ENCODE assay signal across 14 cellular contexts in the genomic region with DNA sequence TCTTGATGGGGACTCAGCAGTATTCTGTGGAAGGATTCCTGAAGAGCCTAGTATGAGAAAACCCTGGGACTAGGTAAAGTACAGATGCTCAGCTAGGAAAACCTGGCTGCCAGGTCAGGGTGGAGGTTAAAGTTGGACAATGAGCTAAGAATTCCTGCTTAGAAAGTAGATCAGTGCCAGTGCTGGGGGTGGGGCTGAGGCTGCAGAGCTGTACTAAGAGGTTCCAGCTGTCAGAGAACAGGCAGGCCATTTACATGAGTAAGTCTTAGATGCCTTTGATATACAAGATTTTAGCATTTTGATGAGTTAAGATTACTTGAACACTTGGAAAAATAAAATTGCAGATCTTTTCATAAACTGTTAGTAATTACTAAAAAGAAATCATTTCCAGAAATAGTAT.
DNase-seq lines count a peak whose midpoint lies in the region; ATAC-seq and TF ChIP-seq lines count a peak whose summit lies in the region.
"Had no signal": no experiment of that assay in that cellular context is flagged by ENCODE, and none has a peak within 500 bp of the region (broad histone marks: within the 10 kb centered on the region; RNA-seq: fewer than 3 reads in every experiment).

No MANE protein-coding gene starts in this region.

- in situ Hi-C loops in brain microvascular endothelial cell (cut with HindIII; ENCODE audit: low pct_ligation_motif_present, low sequenced_read_pairs) = no loop called here

- H3K27me3 Mint-ChIP-seq in activated CD4-positive, alpha-beta memory T cell treated with anti-CD3 and anti-CD28 coated beads for 36 hours = no peaks in the 10 kb centered on the region
- no peaks in the 10 kb centered on the region for H3K27me3 Mint-ChIP-seq in effector memory CD8-positive, alpha-beta T cell

- no peak overlapping the region for H3K27ac Mint-ChIP-seq in activated CD4-positive, alpha-beta memory T cell treated with anti-CD3 and anti-CD28 coated beads for 36 hours
- no peak overlapping the region for H3K27ac Mint-ChIP-seq in effector memory CD8-positive, alpha-beta T cell

- H3K9me3 Mint-ChIP-seq in activated CD4-positive, alpha-beta memory T cell treated with anti-CD3 and anti-CD28 coated beads for 36 hours = peaks cover under 1% of the 10 kb centered on the region
- H3K9me3 Mint-ChIP-seq in effector memory CD8-positive, alpha-beta T cell = peaks cover 9 to 12% of the 10 kb centered on the region in 2 donors

- H3K4me3 ChIP-seq in MG63 = no peak overlapping the region
- no peak overlapping the region for H3K4me3 ChIP-seq in brain microvascular endothelial cell (ENCODE audit: low read depth, low read length)
- H3K4me3 ChIP-seq: ascending aorta, Peyer's patch had no signal

- CTCF ChIA-PET in activated CD4-positive, alpha-beta memory T cell treated with anti-CD3 and anti-CD28 coated beads for 36 hours (lab: Charles Lee) = no interaction called here

- ATAC-seq in effector memory CD8-positive, alpha-beta T cell (replicated peaks) = no peak

- TF ChIP-seq CTCF in brain microvascular endothelial cell (IDR thresholded peaks at IDR 0.05; ENCODE audit: low read depth, low read length, missing control alignments) = no peak

- H3K4me1 Mint-ChIP-seq in activated CD4-positive, alpha-beta memory T cell treated with anti-CD3 and anti-CD28 coated beads for 36 hours (ENCODE audit: low read depth) = no peaks in the 10 kb centered on the region
- no peaks in the 10 kb centered on the region for H3K4me1 Mint-ChIP-seq in effector memory CD8-positive, alpha-beta T cell (ENCODE audit: low read depth in 2 of 2)

- no peaks in the 10 kb centered on the region for H3K27me3 ChIP-seq in MG63
- H3K27me3 ChIP-seq in brain microvascular endothelial cell (replicated peaks) = no peaks in the 10 kb centered on the region
- H3K27me3 ChIP-seq: ascending aorta, Peyer's patch had no signal

- H3K36me3 ChIP-seq in MG63 (no peaks in the 10 kb centered on the region), brain microvascular endothelial cell (replicated peaks) (no peaks in the 10 kb centered on the region)
- H3K36me3 ChIP-seq: ascending aorta, Peyer's patch had no signal

- H3K9me3 ChIP-seq in MG63 = no peaks in the 10 kb centered on the region
- H3K9me3 ChIP-seq: ascending aorta, Peyer's patch had no signal

- H3K27ac ChIP-seq in brain microvascular endothelial cell = no peak overlapping the region
- H3K27ac ChIP-seq: ascending aorta, parathyroid adenoma, Peyer's patch had no signal

- intact Hi-C loops in activated CD4-positive, alpha-beta memory T cell treated with anti-CD3 and anti-CD28 coated beads for 36 hours (cut with micrococcal nuclease) = no loop called here

- DNase-seq in Ammon's horn (ENCODE audit: low spot score) = peak; percentile 79
- DNase-seq in MG63 = peak; percentile 2
- peak; percentile 2 for DNase-seq in brain microvascular endothelial cell
- DNase-seq in medulla oblongata (ENCODE audit: extremely low spot score) = peak; percentile 73
- no peak for DNase-seq in RKO (ENCODE audit: low spot score)
- DNase-seq in activated CD4-positive, alpha-beta memory T cell treated with anti-CD3 and anti-CD28 coated beads for 36 hours = no peak
- no peak for DNase-seq in effector memory CD8-positive, alpha-beta T cell
- DNase-seq in retina = no peak
- DNase-seq: AML-193, kidney, NCI-H187 treated with DMSO at 0.1 percent for 48 hours, Peyer's patch had no signal

- POLR2A ChIA-PET in activated CD4-positive, alpha-beta memory T cell treated with anti-CD3 and anti-CD28 coated beads for 36 hours (lab: Charles Lee) = no interaction called here

- no peak overlapping the region for H3K4me3 Mint-ChIP-seq in activated CD4-positive, alpha-beta memory T cell treated with anti-CD3 and anti-CD28 coated beads for 36 hours
- H3K4me3 Mint-ChIP-seq in effector memory CD8-positive, alpha-beta T cell = no peak overlapping the region

- no peaks in the 10 kb centered on the region for H3K36me3 Mint-ChIP-seq in activated CD4-positive, alpha-beta memory T cell treated with anti-CD3 and anti-CD28 coated beads for 36 hours
- H3K36me3 Mint-ChIP-seq in effector memory CD8-positive, alpha-beta T cell (ENCODE audit: insufficient read depth) = no peaks in the 10 kb centered on the region

Comparison
In these comparisons a context has a peak if more than half of its experiments do, and no peak if none do; other contexts are left out.
1. DNase-seq: peak in Ammon's horn (single experiment), MG63 (single experiment), brain microvascular endothelial cell (single experiment) and medulla oblongata (single experiment); none in RKO (single experiment), activated CD4-positive, alpha-beta memory T cell treated with anti-CD3 and anti-CD28 coated beads for 36 hours (single experiment), effector memory CD8-positive, alpha-beta T cell (0 of 3) and retina (single experiment).